Comparison of ENCODE assay signal across 1 cellular context in the genomic region with DNA sequence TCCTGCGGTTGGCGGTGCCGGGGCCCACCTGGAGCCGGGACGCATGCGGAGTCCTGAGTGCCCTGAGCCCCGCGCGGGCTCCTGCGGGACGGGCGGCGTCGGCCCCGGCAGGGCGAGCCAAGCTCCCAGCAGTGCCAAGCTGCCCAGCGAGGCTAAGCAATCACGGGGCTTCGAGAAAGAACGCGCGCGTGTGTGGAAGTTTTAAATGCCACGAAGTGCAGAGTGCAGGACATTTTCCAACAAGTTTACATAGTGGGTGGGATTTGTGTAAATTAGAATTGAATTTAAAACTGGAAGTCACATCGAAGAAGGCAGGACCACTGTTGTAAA.
TF ChIP-seq lines count a peak whose summit lies in the region.

No MANE protein-coding gene starts in this region.

TF ChIP-seq in H1, 55 proteins besides CTCF, POLR2A, EP300 and RAD21 (continued from another document):
- no peak for TF ChIP-seq SRF (IDR thresholded peaks at IDR 0.05; ENCODE audit: low read depth, low read length)
- no peak for TF ChIP-seq BRCA1 (IDR thresholded peaks at IDR 0.05; ENCODE audit: low read depth, low read length)
- TF ChIP-seq, protein P1, sequence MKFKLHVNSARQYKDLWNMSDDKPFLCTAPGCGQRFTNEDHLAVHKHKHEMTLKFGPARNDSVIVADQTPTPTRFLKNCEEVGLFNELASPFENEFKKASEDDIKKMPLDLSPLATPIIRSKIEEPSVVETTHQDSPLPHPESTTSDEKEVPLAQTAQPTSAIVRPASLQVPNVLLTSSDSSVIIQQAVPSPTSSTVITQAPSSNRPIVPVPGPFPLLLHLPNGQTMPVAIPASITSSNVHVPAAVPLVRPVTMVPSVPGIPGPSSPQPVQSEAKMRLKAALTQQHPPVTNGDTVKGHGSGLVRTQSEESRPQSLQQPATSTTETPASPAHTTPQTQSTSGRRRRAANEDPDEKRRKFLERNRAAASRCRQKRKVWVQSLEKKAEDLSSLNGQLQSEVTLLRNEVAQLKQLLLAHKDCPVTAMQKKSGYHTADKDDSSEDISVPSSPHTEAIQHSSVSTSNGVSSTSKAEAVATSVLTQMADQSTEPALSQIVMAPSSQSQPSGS (IDR thresholded peaks at IDR 0.05; ENCODE audit: low read length): no peak
- TF ChIP-seq CHD1 (IDR thresholded peaks at IDR 0.05; ENCODE audit: low read depth, low read length): no peak
- TF ChIP-seq SAP30 (IDR thresholded peaks at IDR 0.05; ENCODE audit: insufficient read depth, insufficient replicate concordance, low read length): no peak
